Comparison of ENCODE assay signal across 1 cellular context in the genomic region with DNA sequence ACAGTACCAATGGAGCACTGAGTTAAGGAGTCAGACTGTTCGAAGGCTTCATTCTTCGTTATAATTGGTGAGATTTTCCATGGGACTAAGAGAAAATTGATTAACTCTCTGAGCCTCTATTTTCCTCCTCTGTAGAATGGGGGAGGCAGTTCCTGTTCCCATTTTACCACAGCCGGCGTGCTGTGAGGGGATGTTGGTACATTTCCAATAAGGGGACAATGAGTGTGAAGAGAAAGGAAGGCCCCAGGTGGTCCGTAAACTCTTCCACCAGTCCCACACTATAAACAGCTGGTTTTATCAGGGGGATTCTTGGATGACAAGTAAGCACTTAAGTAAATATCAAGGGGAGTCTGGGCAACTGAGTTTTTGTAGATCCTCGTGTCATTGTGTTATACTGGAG.
TF ChIP-seq lines count a peak whose summit lies in the region.

No MANE protein-coding gene starts in this region.

TF ChIP-seq in GM12878, 131 proteins besides CTCF, POLR2A, EP300 and RAD21 (continued from another document):
- TF ChIP-seq, protein P1, sequence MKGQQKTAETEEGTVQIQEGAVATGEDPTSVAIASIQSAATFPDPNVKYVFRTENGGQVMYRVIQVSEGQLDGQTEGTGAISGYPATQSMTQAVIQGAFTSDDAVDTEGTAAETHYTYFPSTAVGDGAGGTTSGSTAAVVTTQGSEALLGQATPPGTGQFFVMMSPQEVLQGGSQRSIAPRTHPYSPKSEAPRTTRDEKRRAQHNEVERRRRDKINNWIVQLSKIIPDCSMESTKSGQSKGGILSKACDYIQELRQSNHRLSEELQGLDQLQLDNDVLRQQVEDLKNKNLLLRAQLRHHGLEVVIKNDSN (IDR thresholded peaks at IDR 0.05; ENCODE audit: borderline replicate concordance, extremely low read length, insufficient read depth, low read depth, low read length) = no peak
- TF ChIP-seq, protein P2, sequence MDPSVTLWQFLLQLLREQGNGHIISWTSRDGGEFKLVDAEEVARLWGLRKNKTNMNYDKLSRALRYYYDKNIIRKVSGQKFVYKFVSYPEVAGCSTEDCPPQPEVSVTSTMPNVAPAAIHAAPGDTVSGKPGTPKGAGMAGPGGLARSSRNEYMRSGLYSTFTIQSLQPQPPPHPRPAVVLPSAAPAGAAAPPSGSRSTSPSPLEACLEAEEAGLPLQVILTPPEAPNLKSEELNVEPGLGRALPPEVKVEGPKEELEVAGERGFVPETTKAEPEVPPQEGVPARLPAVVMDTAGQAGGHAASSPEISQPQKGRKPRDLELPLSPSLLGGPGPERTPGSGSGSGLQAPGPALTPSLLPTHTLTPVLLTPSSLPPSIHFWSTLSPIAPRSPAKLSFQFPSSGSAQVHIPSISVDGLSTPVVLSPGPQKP (IDR thresholded peaks at IDR 0.05; ENCODE audit: low read depth, low read length) = no peak
- no peak for TF ChIP-seq KLF5 (IDR thresholded peaks at IDR 0.05; ENCODE audit: partially characterized antibody)
- no peak for TF ChIP-seq ZNF24 (IDR thresholded peaks at IDR 0.05)
- TF ChIP-seq BMI1 (IDR thresholded peaks at IDR 0.05; ENCODE audit: borderline replicate concordance) = no peak
- TF ChIP-seq, protein P3, sequence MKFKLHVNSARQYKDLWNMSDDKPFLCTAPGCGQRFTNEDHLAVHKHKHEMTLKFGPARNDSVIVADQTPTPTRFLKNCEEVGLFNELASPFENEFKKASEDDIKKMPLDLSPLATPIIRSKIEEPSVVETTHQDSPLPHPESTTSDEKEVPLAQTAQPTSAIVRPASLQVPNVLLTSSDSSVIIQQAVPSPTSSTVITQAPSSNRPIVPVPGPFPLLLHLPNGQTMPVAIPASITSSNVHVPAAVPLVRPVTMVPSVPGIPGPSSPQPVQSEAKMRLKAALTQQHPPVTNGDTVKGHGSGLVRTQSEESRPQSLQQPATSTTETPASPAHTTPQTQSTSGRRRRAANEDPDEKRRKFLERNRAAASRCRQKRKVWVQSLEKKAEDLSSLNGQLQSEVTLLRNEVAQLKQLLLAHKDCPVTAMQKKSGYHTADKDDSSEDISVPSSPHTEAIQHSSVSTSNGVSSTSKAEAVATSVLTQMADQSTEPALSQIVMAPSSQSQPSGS (IDR thresholded peaks at IDR 0.05; ENCODE audit: low read length) = no peak
- no peak for TF ChIP-seq PAX8 (IDR thresholded peaks at IDR 0.05)
- TF ChIP-seq ZNF274 (IDR thresholded peaks at IDR 0.05; ENCODE audit: insufficient read depth, insufficient read length) = no peak
- no peak for TF ChIP-seq GABPA (IDR thresholded peaks at IDR 0.05; ENCODE audit: low read depth)
- peak; percentile 76; the same call in 1 of the 2 replicates for TF ChIP-seq MTA3 (IDR thresholded peaks at IDR 0.05; ENCODE audit: borderline replicate concordance, low read length)
- TF ChIP-seq MEF2A (IDR thresholded peaks at IDR 0.05; ENCODE audit: insufficient read depth, low read depth, low read length) = no peak
- no peak for TF ChIP-seq BCL11A (IDR thresholded peaks at IDR 0.05; ENCODE audit: low read depth, low read length)
- no peak for TF ChIP-seq ZSCAN29 (IDR thresholded peaks at IDR 0.05)
- TF ChIP-seq, protein P4, sequence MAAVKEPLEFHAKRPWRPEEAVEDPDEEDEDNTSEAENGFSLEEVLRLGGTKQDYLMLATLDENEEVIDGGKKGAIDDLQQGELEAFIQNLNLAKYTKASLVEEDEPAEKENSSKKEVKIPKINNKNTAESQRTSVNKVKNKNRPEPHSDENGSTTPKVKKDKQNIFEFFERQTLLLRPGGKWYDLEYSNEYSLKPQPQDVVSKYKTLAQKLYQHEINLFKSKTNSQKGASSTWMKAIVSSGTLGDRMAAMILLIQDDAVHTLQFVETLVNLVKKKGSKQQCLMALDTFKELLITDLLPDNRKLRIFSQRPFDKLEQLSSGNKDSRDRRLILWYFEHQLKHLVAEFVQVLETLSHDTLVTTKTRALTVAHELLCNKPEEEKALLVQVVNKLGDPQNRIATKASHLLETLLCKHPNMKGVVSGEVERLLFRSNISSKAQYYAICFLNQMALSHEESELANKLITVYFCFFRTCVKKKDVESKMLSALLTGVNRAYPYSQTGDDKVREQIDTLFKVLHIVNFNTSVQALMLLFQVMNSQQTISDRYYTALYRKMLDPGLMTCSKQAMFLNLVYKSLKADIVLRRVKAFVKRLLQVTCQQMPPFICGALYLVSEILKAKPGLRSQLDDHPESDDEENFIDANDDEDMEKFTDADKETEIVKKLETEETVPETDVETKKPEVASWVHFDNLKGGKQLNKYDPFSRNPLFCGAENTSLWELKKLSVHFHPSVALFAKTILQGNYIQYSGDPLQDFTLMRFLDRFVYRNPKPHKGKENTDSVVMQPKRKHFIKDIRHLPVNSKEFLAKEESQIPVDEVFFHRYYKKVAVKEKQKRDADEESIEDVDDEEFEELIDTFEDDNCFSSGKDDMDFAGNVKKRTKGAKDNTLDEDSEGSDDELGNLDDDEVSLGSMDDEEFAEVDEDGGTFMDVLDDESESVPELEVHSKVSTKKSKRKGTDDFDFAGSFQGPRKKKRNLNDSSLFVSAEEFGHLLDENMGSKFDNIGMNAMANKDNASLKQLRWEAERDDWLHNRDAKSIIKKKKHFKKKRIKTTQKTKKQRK (IDR thresholded peaks at IDR 0.05; ENCODE audit: low read depth, low read length) = no peak
- no peak; the same call in 1 of the 2 replicates for TF ChIP-seq POLR2AphosphoS2 (IDR thresholded peaks at IDR 0.05; ENCODE audit: low read depth, low read length)
- TF ChIP-seq HCFC1 (IDR thresholded peaks at IDR 0.05; ENCODE audit: low read length) = no peak
- TF ChIP-seq ZNF592 (IDR thresholded peaks at IDR 0.05) = no peak; the same call in 1 of the 2 replicates
- TF ChIP-seq NRF1 (conservative IDR thresholded peaks at IDR 0.05; ENCODE audit: low read depth, low read length) = no peak
- no peak for TF ChIP-seq SREBF1 (IDR thresholded peaks at IDR 0.05; ENCODE audit: low read length)
- TF ChIP-seq CEBPB (IDR thresholded peaks at IDR 0.05; ENCODE audit: borderline replicate concordance in 1 of 2, low read depth in 2 of 2, low read length in 2 of 2) = no peak
- TF ChIP-seq MEF2B (IDR thresholded peaks at IDR 0.05; ENCODE audit: partially characterized antibody, poor library complexity, severe bottlenecking) = no peak
- peak; percentile 77; the same call in 1 of the 2 replicates for TF ChIP-seq SMARCA5 (IDR thresholded peaks at IDR 0.05)
- no peak for TF ChIP-seq KAT2A (conservative IDR thresholded peaks at IDR 0.05; ENCODE audit: control insufficient read depth, low read depth, low read length)
- TF ChIP-seq POLR2AphosphoS5 (IDR thresholded peaks at IDR 0.05; ENCODE audit: low read length) = peak; percentile 11; the same call in 1 of the 2 replicates
- TF ChIP-seq EGR1 (IDR thresholded peaks at IDR 0.05; ENCODE audit: borderline replicate concordance in 1 of 2, low read depth in 2 of 2, low read length in 2 of 2) = no peak
- no peak for TF ChIP-seq RAD51 (IDR thresholded peaks at IDR 0.05)
- TF ChIP-seq MLLT1 (IDR thresholded peaks at IDR 0.05) = peak; percentile 63
- TF ChIP-seq RFX5 (IDR thresholded peaks at IDR 0.05; ENCODE audit: low read depth, low read length) = no peak
- 0 out of 2 replicates have a peak, but pooled peaks have one; percentile 36 for TF ChIP-seq PML (IDR thresholded peaks at IDR 0.05; ENCODE audit: low read length)
- no peak for TF ChIP-seq IRF4 (IDR thresholded peaks at IDR 0.05; ENCODE audit: low read depth, low read length)
- TF ChIP-seq ZBED1 (IDR thresholded peaks at IDR 0.05; ENCODE audit: borderline replicate concordance) = no peak
- no peak for TF ChIP-seq ETV6 (conservative IDR thresholded peaks at IDR 0.05 in 1 of 2, IDR thresholded peaks at IDR 0.05 in 1 of 2; ENCODE audit: borderline replicate concordance in 1 of 2, low read depth in 1 of 2)
- TF ChIP-seq SMAD5 (IDR thresholded peaks at IDR 0.05; ENCODE audit: low read depth) = peak; percentile 36; the same call in 1 of the 2 replicates
- TF ChIP-seq NR2C2 (IDR thresholded peaks at IDR 0.05; ENCODE audit: borderline replicate concordance, control insufficient read depth, insufficient read length, low read depth) = no peak
- TF ChIP-seq STAT3 (IDR thresholded peaks at IDR 0.05; ENCODE audit: low read depth, low read length) = no peak
- peak; percentile 79 for TF ChIP-seq ZNF217 (IDR thresholded peaks at IDR 0.05)
- 0 out of 2 replicates have a peak, but pooled peaks have one; percentile 28 for TF ChIP-seq ZBTB4 (CRISPR knock-in tag; IDR thresholded peaks at IDR 0.05)
- peak; percentile 31; the same call in 1 of the 2 replicates for TF ChIP-seq MXI1 (IDR thresholded peaks at IDR 0.05; ENCODE audit: low read depth, low read length)
- TF ChIP-seq, protein P5, sequence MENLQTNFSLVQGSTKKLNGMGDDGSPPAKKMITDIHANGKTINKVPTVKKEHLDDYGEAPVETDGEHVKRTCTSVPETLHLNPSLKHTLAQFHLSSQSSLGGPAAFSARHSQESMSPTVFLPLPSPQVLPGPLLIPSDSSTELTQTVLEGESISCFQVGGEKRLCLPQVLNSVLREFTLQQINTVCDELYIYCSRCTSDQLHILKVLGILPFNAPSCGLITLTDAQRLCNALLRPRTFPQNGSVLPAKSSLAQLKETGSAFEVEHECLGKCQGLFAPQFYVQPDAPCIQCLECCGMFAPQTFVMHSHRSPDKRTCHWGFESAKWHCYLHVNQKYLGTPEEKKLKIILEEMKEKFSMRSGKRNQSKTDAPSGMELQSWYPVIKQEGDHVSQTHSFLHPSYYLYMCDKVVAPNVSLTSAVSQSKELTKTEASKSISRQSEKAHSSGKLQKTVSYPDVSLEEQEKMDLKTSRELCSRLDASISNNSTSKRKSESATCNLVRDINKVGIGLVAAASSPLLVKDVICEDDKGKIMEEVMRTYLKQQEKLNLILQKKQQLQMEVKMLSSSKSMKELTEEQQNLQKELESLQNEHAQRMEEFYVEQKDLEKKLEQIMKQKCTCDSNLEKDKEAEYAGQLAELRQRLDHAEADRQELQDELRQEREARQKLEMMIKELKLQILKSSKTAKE (IDR thresholded peaks at IDR 0.05; ENCODE audit: low read depth, poor library complexity, severe bottlenecking) = no peak
- TF ChIP-seq, protein P6, sequence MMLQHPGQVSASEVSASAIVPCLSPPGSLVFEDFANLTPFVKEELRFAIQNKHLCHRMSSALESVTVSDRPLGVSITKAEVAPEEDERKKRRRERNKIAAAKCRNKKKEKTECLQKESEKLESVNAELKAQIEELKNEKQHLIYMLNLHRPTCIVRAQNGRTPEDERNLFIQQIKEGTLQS (IDR thresholded peaks at IDR 0.05; ENCODE audit: borderline replicate concordance, extremely low read depth, low read depth, low read length) = no peak
TF ChIP-seq in GM12878: peak in this region for 10.
